ENCODE assay signal across 8 cellular contexts in genomic region chr5:32076699-32077695, GRCh38.
DNase-seq lines count a peak whose midpoint lies in the region; ATAC-seq, FAIRE-seq and TF ChIP-seq lines count a peak whose summit lies in the region.

No MANE protein-coding gene starts in this region.

- no peaks in the 10 kb centered on the region for H3K27me3 ChIP-seq in bronchial epithelial cell (ENCODE audit: control insufficient read depth, insufficient read depth, low read length)
- H3K27me3 ChIP-seq in thoracic aorta (replicated peaks; ENCODE audit: insufficient read depth), result no peaks in the 10 kb centered on the region

- intact Hi-C loops in Right ventricle myocardium inferior (cut with DNase I), result loop anchor here (1.0 to 5.0 kb wide), 4 partner anchors 49 to 495 kb away; no protein-coding TSS in a partner anchor
- intact Hi-C loops in cardiac septum (cut with DNase I), result loop anchor here (5.0 kb wide), 2 partner anchors 250 to 495 kb away; no protein-coding TSS in a partner anchor

- H3K27ac ChIP-seq in thoracic aorta, result no peak overlapping the region

- no peaks in the 10 kb centered on the region for H3K4me1 ChIP-seq in thoracic aorta (ENCODE audit: control insufficient read depth in 1 of 2, low read depth in 2 of 2)

- H3K4me3 ChIP-seq in bronchial epithelial cell (ENCODE audit: low read depth, low read length), result no peak overlapping the region
- no peak overlapping the region for H3K4me3 ChIP-seq in thoracic aorta

- no peaks in the 10 kb centered on the region for H3K9me3 ChIP-seq in thoracic aorta

- DNase-seq in Right ventricle myocardium inferior (ENCODE audit: missing footprints), result no peak
- no peak for DNase-seq in cardiac septum (ENCODE audit: low spot score)
- DNase-seq in KG1 (lab: John Stamatoyannopoulos, UW), result peak; percentile 7
- DNase-seq in RKO (ENCODE audit: low spot score), result peak; percentile 56
- peak; percentile 62 for DNase-seq in bronchial epithelial cell (ENCODE audit: low read depth)
- DNase-seq in left kidney (ENCODE audit: low read depth, low spot score), result peak; percentile 77
- no peak for DNase-seq in thoracic aorta (ENCODE audit: low spot score)

- ATAC-seq in Right ventricle myocardium inferior (peak; percentile 76), thoracic aorta (ENCODE audit: insufficient number of reproducible peaks, low FRiP score, low read depth) (no peak), HG02970 (IDR thresholded peaks at IDR 0.05; ENCODE audit: low FRiP score, unreplicated experiment) (no peak)

- FAIRE-seq in bronchial epithelial cell (lab: Jason Lieb, UNC), result no peak

- H3K36me3 ChIP-seq in bronchial epithelial cell (ENCODE audit: control insufficient read depth, insufficient read depth, low read length) (no peaks in the 10 kb centered on the region), thoracic aorta (no peaks in the 10 kb centered on the region)

- TF ChIP-seq CTCF in bronchial epithelial cell (IDR thresholded peaks at IDR 0.05; ENCODE audit: insufficient read depth, low read length, severe bottlenecking) (peak; percentile 43), thoracic aorta (IDR thresholded peaks at IDR 0.05) (peak; percentile 62)

Comparison
In these comparisons a context has a peak if more than half of its experiments do, and no peak if none do; other contexts are left out.
1. DNase-seq: peak in KG1 (single experiment), RKO (single experiment), bronchial epithelial cell (single experiment) and left kidney (single experiment); none in Right ventricle myocardium inferior (single experiment), cardiac septum (single experiment) and thoracic aorta (single experiment).